Comparison of ENCODE assay signal across 8 cellular contexts in genomic region chr2:74391580-74392448, GRCh38. TPM values are rescaled to one million over a fixed set of nuclear protein-coding genes. Genes with fewer than 3 reads are reported as not detected.
DNase-seq lines count a peak whose midpoint lies in the region; ATAC-seq and TF ChIP-seq lines count a peak whose summit lies in the region.

No MANE protein-coding gene starts in this region.

- peaks cover 6% of the 10 kb centered on the region for H3K27me3 Mint-ChIP-seq in activated T-helper 2 cell treated with anti-CD3 and anti-CD28 coated beads, Interferon-gamma antibody, Interleukin-2, Interleukin-4, amounts not matched to agents 10 μg/mL and 5 μg/mL and 100 μg/mL, durations not matched to agents 14 hours and 24 hours and 36 hours (ENCODE audit: low read depth)
- H3K27me3 Mint-ChIP-seq in nephron (ENCODE audit: low read depth) = no peaks in the 10 kb centered on the region
- peaks cover 7% of the 10 kb centered on the region for H3K27me3 Mint-ChIP-seq in stimulated activated naive CD8-positive, alpha-beta T cell treated with anti-CD3 and anti-CD28 coated beads, Interleukin-15, Interleukin-2, amounts not matched to agents 100 ng/mL and 50 ng/mL, for 24 hours

- DNase-seq in DMS79 (lab: John Stamatoyannopoulos, UW) (peak; percentile 81), RPMI8226 (peak; percentile 94), fibroblast of pulmonary artery (ENCODE audit: low read depth) (peak; percentile 92)
- peak; percentile 90 for DNase-seq in activated T-helper 2 cell treated with anti-CD3 and anti-CD28 coated beads, Interferon-gamma antibody, Interleukin-2, Interleukin-4, amounts not matched to agents 10 μg/mL and 5 μg/mL and 100 μg/mL, durations not matched to agents 14 hours and 24 hours and 36 hours (ENCODE audit: low spot score)

- H3K4me3 ChIP-seq in fibroblast of pulmonary artery (replicated peaks; ENCODE audit: low read depth, low read length) = peak overlapping the region; percentile 95

- H3K36me3 Mint-ChIP-seq in activated T-helper 2 cell treated with anti-CD3 and anti-CD28 coated beads, Interferon-gamma antibody, Interleukin-2, Interleukin-4, amounts not matched to agents 10 μg/mL and 5 μg/mL and 100 μg/mL, durations not matched to agents 14 hours and 24 hours and 36 hours (ENCODE audit: low read depth) = no peaks in the 10 kb centered on the region
- no peaks in the 10 kb centered on the region for H3K36me3 Mint-ChIP-seq in nephron (ENCODE audit: low read depth)
- no peaks in the 10 kb centered on the region for H3K36me3 Mint-ChIP-seq in stimulated activated naive CD8-positive, alpha-beta T cell treated with anti-CD3 and anti-CD28 coated beads, Interleukin-15, Interleukin-2, amounts not matched to agents 100 ng/mL and 50 ng/mL, for 24 hours (ENCODE audit: low read depth)

- peaks cover 9% of the 10 kb centered on the region for H3K4me1 Mint-ChIP-seq in activated T-helper 2 cell treated with anti-CD3 and anti-CD28 coated beads, Interferon-gamma antibody, Interleukin-2, Interleukin-4, amounts not matched to agents 10 μg/mL and 5 μg/mL and 100 μg/mL, durations not matched to agents 14 hours and 24 hours and 36 hours (ENCODE audit: low read depth)
- no peaks in the 10 kb centered on the region for H3K4me1 Mint-ChIP-seq in nephron
- no peaks in the 10 kb centered on the region for H3K4me1 Mint-ChIP-seq in stimulated activated naive CD8-positive, alpha-beta T cell treated with anti-CD3 and anti-CD28 coated beads, Interleukin-15, Interleukin-2, amounts not matched to agents 100 ng/mL and 50 ng/mL, for 24 hours (ENCODE audit: low read depth)

- peak overlapping the region; percentile 92 for H3K4me3 Mint-ChIP-seq in activated T-helper 2 cell treated with anti-CD3 and anti-CD28 coated beads, Interferon-gamma antibody, Interleukin-2, Interleukin-4, amounts not matched to agents 10 μg/mL and 5 μg/mL and 100 μg/mL, durations not matched to agents 14 hours and 24 hours and 36 hours (ENCODE audit: low read depth)
- no peak overlapping the region for H3K4me3 Mint-ChIP-seq in nephron
- H3K4me3 Mint-ChIP-seq in stimulated activated naive CD8-positive, alpha-beta T cell treated with anti-CD3 and anti-CD28 coated beads, Interleukin-15, Interleukin-2, amounts not matched to agents 100 ng/mL and 50 ng/mL, for 24 hours = peak overlapping the region; percentile 93

- intact Hi-C loops in activated T-helper 2 cell treated with anti-CD3 and anti-CD28 coated beads, Interferon-gamma antibody, Interleukin-2, Interleukin-4, amounts not matched to agents 10 μg/mL and 5 μg/mL and 100 μg/mL, durations not matched to agents 14 hours and 24 hours and 36 hours (cut with micrococcal nuclease) = loop anchor here (5.0 kb wide), 1 partner anchor 140 kb away; no protein-coding TSS in a partner anchor

- H3K9me3 Mint-ChIP-seq in activated T-helper 2 cell treated with anti-CD3 and anti-CD28 coated beads, Interferon-gamma antibody, Interleukin-2, Interleukin-4, amounts not matched to agents 10 μg/mL and 5 μg/mL and 100 μg/mL, durations not matched to agents 14 hours and 24 hours and 36 hours = no peaks in the 10 kb centered on the region
- no peaks in the 10 kb centered on the region for H3K9me3 Mint-ChIP-seq in nephron
- H3K9me3 Mint-ChIP-seq in stimulated activated naive CD8-positive, alpha-beta T cell treated with anti-CD3 and anti-CD28 coated beads, Interleukin-15, Interleukin-2, amounts not matched to agents 100 ng/mL and 50 ng/mL, for 24 hours = no peaks in the 10 kb centered on the region

- ATAC-seq in GM21723 (IDR thresholded peaks at IDR 0.05; ENCODE audit: unreplicated experiment) = peak; percentile 70

- H3K27ac Mint-ChIP-seq in activated T-helper 2 cell treated with anti-CD3 and anti-CD28 coated beads, Interferon-gamma antibody, Interleukin-2, Interleukin-4, amounts not matched to agents 10 μg/mL and 5 μg/mL and 100 μg/mL, durations not matched to agents 14 hours and 24 hours and 36 hours = peak overlapping the region; percentile 98
- H3K27ac Mint-ChIP-seq in nephron = peak overlapping the region in 1 of 3 experiments; percentile 100
- H3K27ac Mint-ChIP-seq in stimulated activated naive CD8-positive, alpha-beta T cell treated with anti-CD3 and anti-CD28 coated beads, Interleukin-15, Interleukin-2, amounts not matched to agents 100 ng/mL and 50 ng/mL, for 24 hours = peak overlapping the region; percentile 99

- TF ChIP-seq CTCF in LNCAP (IDR thresholded peaks at IDR 0.05) (peak; percentile 80), fibroblast of pulmonary artery (IDR thresholded peaks at IDR 0.05; ENCODE audit: low read length, missing control alignments) (no peak), nephron (IDR thresholded peaks at IDR 0.05; ENCODE audit: unreplicated experiment in 3 of 3) (peak; percentile 96 to 99 (median 98))

RNA-seq across cellular contexts. Expression of gene DCTN1, which starts 11.7 kb away (rescaled TPM):
- 91.1 and 104 TPM in 2 replicates for total RNA-seq in activated T-helper 2 cell treated with anti-CD3 and anti-CD28 coated beads, Interferon-gamma antibody, Interleukin-2, Interleukin-4, amounts not matched to agents 10 μg/mL and 5 μg/mL and 100 μg/mL, durations not matched to agents 14 hours and 24 hours and 36 hours

RNA-seq across cellular contexts. Expression of gene C2orf81, which starts 29.6 kb away (rescaled TPM):
- total RNA-seq in activated T-helper 2 cell treated with anti-CD3 and anti-CD28 coated beads, Interferon-gamma antibody, Interleukin-2, Interleukin-4, amounts not matched to agents 10 μg/mL and 5 μg/mL and 100 μg/mL, durations not matched to agents 14 hours and 24 hours and 36 hours = 1.6 and 1.9 TPM in 2 replicates

RNA-seq across cellular contexts. Expression of gene WDR54, which starts 29.7 kb away (rescaled TPM):
- total RNA-seq in activated T-helper 2 cell treated with anti-CD3 and anti-CD28 coated beads, Interferon-gamma antibody, Interleukin-2, Interleukin-4, amounts not matched to agents 10 μg/mL and 5 μg/mL and 100 μg/mL, durations not matched to agents 14 hours and 24 hours and 36 hours = 76.7 and 78.0 TPM in 2 replicates

RNA-seq across cellular contexts. Expression of gene SLC4A5, which starts 48.6 kb away (rescaled TPM):
- total RNA-seq in activated T-helper 2 cell treated with anti-CD3 and anti-CD28 coated beads, Interferon-gamma antibody, Interleukin-2, Interleukin-4, amounts not matched to agents 10 μg/mL and 5 μg/mL and 100 μg/mL, durations not matched to agents 14 hours and 24 hours and 36 hours = 1.2 and 1.8 TPM in 2 replicates

RNA-seq across cellular contexts. Expression of gene RTKN, which starts 49.9 kb away (rescaled TPM):
- 2.2 and 3.9 TPM in 2 replicates for total RNA-seq in activated T-helper 2 cell treated with anti-CD3 and anti-CD28 coated beads, Interferon-gamma antibody, Interleukin-2, Interleukin-4, amounts not matched to agents 10 μg/mL and 5 μg/mL and 100 μg/mL, durations not matched to agents 14 hours and 24 hours and 36 hours

Comparison
In these comparisons a context has a peak if more than half of its experiments do, and no peak if none do; other contexts are left out.
1. Peak in every context shown above with its lines: DNase-seq, ATAC-seq and H3K4me3 ChIP-seq.
2. H3K4me3 Mint-ChIP-seq: peak in activated T-helper 2 cell treated with anti-CD3 and anti-CD28 coated beads, Interferon-gamma antibody, Interleukin-2, Interleukin-4, amounts not matched to agents 10 μg/mL and 5 μg/mL and 100 μg/mL, durations not matched to agents 14 hours and 24 hours and 36 hours (single experiment) and stimulated activated naive CD8-positive, alpha-beta T cell treated with anti-CD3 and anti-CD28 coated beads, Interleukin-15, Interleukin-2, amounts not matched to agents 100 ng/mL and 50 ng/mL, for 24 hours (single experiment); none in nephron (0 of 3).